In the genomic region with DNA sequence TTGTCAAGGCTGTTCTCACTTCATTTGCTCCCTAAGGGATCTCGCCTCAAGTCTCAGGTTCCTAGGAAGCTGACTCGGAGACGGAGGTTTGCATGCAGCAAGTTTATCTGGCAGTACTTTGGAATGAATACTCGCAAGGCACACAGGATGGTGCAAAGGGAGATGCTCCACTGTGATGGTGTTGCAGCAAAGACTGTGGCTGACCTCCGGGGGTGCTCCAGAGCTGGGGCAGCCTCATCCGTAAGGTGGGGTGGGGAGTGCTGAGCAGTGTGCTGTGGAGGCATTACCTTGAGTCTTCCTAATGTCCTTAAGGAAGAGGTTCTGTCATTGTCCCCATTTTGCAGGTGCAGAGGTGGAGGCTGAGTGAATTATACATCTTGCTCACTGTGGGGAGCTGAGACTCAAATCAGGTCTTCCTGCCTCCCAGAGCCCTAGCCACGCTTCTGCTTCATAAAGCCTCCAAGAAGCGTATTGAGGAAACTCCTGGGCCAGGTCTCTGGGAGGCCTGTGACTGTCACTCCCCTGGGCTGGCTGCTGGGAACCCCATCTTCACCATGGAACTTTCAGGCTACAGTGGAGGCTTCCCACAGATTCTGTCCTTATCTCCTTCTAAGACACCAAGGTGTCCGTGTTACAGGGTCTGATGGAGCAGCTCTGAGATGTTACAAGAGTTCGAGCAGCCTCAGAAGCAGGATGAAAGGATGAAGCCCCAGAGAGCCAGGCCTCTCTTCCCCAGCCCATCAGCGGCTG, we compare ENCODE assay signal across 1 cellular context.
TF ChIP-seq lines count a peak whose summit lies in the region.

No MANE protein-coding gene starts in this region.

TF ChIP-seq in HepG2, 621 proteins besides CTCF, POLR2A, EP300 and RAD21 (continued from another document):
- TF ChIP-seq THAP9 (CRISPR knock-in tag; IDR thresholded peaks at IDR 0.05; ENCODE audit: borderline replicate concordance) (no peak), NBN (conservative IDR thresholded peaks at IDR 0.05) (no peak), XRCC5 (optimal IDR thresholded peaks at IDR 0.05; ENCODE audit: low read length) (no peak), ZNF782 (CRISPR knock-in tag; IDR thresholded peaks at IDR 0.05; ENCODE audit: borderline replicate concordance) (no peak), E2F5 (CRISPR knock-in tag; conservative IDR thresholded peaks at IDR 0.05) (no peak), HMG20A (CRISPR knock-in tag; IDR thresholded peaks at IDR 0.05; ENCODE audit: borderline replicate concordance) (no peak), ZC3H13 (CRISPR knock-in tag; IDR thresholded peaks at IDR 0.05) (no peak), ZFP36 (IDR thresholded peaks at IDR 0.05; ENCODE audit: borderline replicate concordance, low read depth, low read length, partially characterized antibody) (no peak), SRY (CRISPR knock-in tag; IDR thresholded peaks at IDR 0.05) (no peak)
